Comparison of ENCODE assay signal across 1 cellular context in the genomic region with DNA sequence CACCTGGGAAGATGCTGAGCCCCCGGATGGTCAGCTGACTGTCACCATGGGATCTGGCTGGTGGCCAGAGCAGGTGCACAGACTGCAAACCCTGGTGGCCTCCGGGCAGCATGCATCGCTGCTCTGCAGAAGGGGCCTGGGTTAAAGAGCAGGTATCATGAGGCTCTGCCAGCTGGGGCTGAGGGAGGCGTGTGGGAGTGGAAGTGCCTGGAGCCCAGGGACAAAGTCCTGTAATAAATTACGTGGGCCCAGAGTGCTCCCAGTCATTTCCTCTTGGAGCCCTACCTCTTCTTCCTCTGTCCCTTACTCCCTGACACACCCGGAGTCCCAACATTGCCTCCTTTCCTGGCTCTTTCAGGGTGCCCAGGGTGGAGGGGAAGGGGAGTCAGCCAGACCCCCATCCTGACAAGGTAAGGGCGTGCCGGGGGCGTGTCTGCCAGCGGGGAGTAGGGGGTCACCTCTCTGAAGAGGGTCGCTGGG.
TF ChIP-seq lines count a peak whose summit lies in the region.

Gene MYO7B (plus strand): TSS at position 262 of the 480 bp plus-strand sequence. CDS start 24,040 bp downstream, outside the sequence.

TF ChIP-seq in HepG2, 621 proteins besides CTCF, POLR2A, EP300 and RAD21:
- TF ChIP-seq YEATS2 (CRISPR knock-in tag; IDR thresholded peaks at IDR 0.05; ENCODE audit: borderline replicate concordance) = no peak
- TF ChIP-seq MNT (IDR thresholded peaks at IDR 0.05) = no peak
- no peak for TF ChIP-seq ZFP36 (IDR thresholded peaks at IDR 0.05; ENCODE audit: borderline replicate concordance, low read depth, low read length, partially characterized antibody)
- no peak for TF ChIP-seq KLF6 (CRISPR knock-in tag; IDR thresholded peaks at IDR 0.05)
- TF ChIP-seq PHF5A (CRISPR knock-in tag; IDR thresholded peaks at IDR 0.05; ENCODE audit: low read depth, unreplicated experiment) = no peak
- TF ChIP-seq TFAP4 (IDR thresholded peaks at IDR 0.05; ENCODE audit: borderline replicate concordance, low read depth) = peak; percentile 33; the same call in 1 of the 2 replicates
- no peak for TF ChIP-seq ZNF572 (CRISPR knock-in tag; IDR thresholded peaks at IDR 0.05)
- TF ChIP-seq UBTF (CRISPR knock-in tag; IDR thresholded peaks at IDR 0.05) = 0 out of 2 replicates have a peak, but pooled peaks have one; percentile 23
- no peak for TF ChIP-seq SP5 (CRISPR knock-in tag; IDR thresholded peaks at IDR 0.05; ENCODE audit: borderline replicate concordance, low read depth)
- TF ChIP-seq THYN1 (CRISPR knock-in tag; IDR thresholded peaks at IDR 0.05; ENCODE audit: borderline replicate concordance, low read depth) = no peak
- TF ChIP-seq ZNF274 (CRISPR knock-in tag; IDR thresholded peaks at IDR 0.05) = 0 out of 2 replicates have a peak, but pooled peaks have one; percentile 28
- TF ChIP-seq RFX1 (IDR thresholded peaks at IDR 0.05) = no peak
- no peak for TF ChIP-seq XBP1 (CRISPR knock-in tag; IDR thresholded peaks at IDR 0.05)
- TF ChIP-seq SP4 (CRISPR knock-in tag; IDR thresholded peaks at IDR 0.05) = no peak
- TF ChIP-seq MAF1 (CRISPR knock-in tag; IDR thresholded peaks at IDR 0.05; ENCODE audit: borderline replicate concordance) = no peak
- no peak for TF ChIP-seq ZNF3 (CRISPR knock-in tag; IDR thresholded peaks at IDR 0.05)
- TF ChIP-seq JDP2 (CRISPR knock-in tag; IDR thresholded peaks at IDR 0.05; ENCODE audit: borderline replicate concordance) = no peak
- peak; percentile 93 for TF ChIP-seq ZNF263 (CRISPR knock-in tag; IDR thresholded peaks at IDR 0.05)
- no peak for TF ChIP-seq NRL (CRISPR knock-in tag; IDR thresholded peaks at IDR 0.05; ENCODE audit: borderline replicate concordance)
- peak; percentile 24; the same call in 1 of the 2 replicates for TF ChIP-seq HNF4A (CRISPR knock-in tag; IDR thresholded peaks at IDR 0.05)
- TF ChIP-seq REXO4 (CRISPR knock-in tag; IDR thresholded peaks at IDR 0.05; ENCODE audit: borderline replicate concordance) = no peak
- TF ChIP-seq ZNF276 (CRISPR knock-in tag; IDR thresholded peaks at IDR 0.05; ENCODE audit: low read depth) = no peak
- TF ChIP-seq, protein P1, sequence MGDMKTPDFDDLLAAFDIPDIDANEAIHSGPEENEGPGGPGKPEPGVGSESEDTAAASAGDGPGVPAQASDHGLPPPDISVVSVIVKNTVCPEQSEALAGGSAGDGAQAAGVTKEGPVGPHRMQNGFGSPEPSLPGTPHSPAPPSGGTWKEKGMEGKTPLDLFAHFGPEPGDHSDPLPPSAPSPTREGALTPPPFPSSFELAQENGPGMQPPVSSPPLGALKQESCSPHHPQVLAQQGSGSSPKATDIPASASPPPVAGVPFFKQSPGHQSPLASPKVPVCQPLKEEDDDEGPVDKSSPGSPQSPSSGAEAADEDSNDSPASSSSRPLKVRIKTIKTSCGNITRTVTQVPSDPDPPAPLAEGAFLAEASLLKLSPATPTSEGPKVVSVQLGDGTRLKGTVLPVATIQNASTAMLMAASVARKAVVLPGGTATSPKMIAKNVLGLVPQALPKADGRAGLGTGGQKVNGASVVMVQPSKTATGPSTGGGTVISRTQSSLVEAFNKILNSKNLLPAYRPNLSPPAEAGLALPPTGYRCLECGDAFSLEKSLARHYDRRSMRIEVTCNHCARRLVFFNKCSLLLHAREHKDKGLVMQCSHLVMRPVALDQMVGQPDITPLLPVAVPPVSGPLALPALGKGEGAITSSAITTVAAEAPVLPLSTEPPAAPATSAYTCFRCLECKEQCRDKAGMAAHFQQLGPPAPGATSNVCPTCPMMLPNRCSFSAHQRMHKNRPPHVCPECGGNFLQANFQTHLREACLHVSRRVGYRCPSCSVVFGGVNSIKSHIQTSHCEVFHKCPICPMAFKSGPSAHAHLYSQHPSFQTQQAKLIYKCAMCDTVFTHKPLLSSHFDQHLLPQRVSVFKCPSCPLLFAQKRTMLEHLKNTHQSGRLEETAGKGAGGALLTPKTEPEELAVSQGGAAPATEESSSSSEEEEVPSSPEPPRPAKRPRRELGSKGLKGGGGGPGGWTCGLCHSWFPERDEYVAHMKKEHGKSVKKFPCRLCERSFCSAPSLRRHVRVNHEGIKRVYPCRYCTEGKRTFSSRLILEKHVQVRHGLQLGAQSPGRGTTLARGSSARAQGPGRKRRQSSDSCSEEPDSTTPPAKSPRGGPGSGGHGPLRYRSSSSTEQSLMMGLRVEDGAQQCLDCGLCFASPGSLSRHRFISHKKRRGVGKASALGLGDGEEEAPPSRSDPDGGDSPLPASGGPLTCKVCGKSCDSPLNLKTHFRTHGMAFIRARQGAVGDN (CRISPR knock-in tag; IDR thresholded peaks at IDR 0.05) = peak; percentile 36; the same call in 1 of the 2 replicates
- TF ChIP-seq ZNF75D (CRISPR knock-in tag; IDR thresholded peaks at IDR 0.05; ENCODE audit: borderline replicate concordance) = no peak
- TF ChIP-seq ZFX (CRISPR knock-in tag; IDR thresholded peaks at IDR 0.05; ENCODE audit: low read depth) = 0 out of 2 replicates have a peak, but pooled peaks have one; percentile 22
- TF ChIP-seq ZSCAN20 (CRISPR knock-in tag; IDR thresholded peaks at IDR 0.05; ENCODE audit: borderline replicate concordance) = no peak
- 0 out of 2 replicates have a peak, but pooled peaks have one; percentile 20 for TF ChIP-seq ELF3 (CRISPR knock-in tag; IDR thresholded peaks at IDR 0.05)
- no peak for TF ChIP-seq HDAC6 (IDR thresholded peaks at IDR 0.05; ENCODE audit: low read depth, low read length)
